Comparison of ENCODE assay signal across 8 cellular contexts in the genomic region with DNA sequence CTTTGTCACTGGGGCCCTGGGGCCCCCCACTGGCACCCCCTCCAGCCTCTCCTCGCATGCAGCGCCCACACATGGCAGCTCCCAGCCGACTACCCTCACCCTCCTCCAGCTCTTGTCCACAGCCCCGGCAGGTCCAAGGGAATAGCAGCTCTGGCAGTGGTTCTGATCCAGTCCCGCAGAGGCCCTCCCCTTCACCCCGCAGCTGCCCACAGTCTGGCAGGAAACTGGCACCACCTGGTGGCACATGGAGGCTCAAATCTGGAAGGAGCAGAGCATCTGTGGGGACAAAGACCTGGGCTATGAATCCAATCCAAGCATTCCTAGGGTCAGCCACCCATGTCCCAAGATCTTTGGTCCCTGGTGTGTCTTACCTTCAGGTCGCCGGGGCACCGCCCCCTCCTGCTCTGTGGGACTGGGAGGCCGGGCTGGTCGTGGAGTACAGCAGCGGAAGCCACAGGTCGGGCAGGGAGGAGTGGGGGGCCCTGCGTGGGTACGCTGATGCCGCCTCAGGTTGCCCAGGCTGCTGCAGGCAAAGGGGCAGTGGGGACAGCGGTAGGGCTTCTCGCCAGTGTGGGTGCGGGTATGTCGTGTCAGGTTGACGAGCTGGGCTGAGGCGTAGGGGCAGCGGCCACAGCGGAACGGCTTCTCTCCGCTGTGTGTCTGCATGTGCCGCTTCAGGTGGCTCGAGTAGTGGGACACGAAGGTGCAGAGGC. TPM values are rescaled to one million over a fixed set of nuclear protein-coding genes. Genes with fewer than 3 reads are reported as not detected.
A peak's percentile ranks its signal among the peaks of the same experiment; 100 is the strongest.
DNase-seq lines count a peak whose midpoint lies in the region; ATAC-seq and TF ChIP-seq lines count a peak whose summit lies in the region.

No MANE protein-coding gene starts in this region.

- no peak overlapping the region for H2AFZ ChIP-seq in trophoblast cell (ENCODE audit: insufficient read depth, low read length, poor library complexity)

- H3K18ac ChIP-seq in trophoblast cell (ENCODE audit: low read length) = no peak overlapping the region

- no peak overlapping the region for H2BK5ac ChIP-seq in trophoblast cell (ENCODE audit: low read depth, low read length, poor library complexity)

- H3K4me1 ChIP-seq in trophoblast cell (ENCODE audit: control insufficient read depth in 1 of 2, insufficient read depth in 2 of 2, low read length in 2 of 2) = peaks cover 8% of the 10 kb centered on the region in 2 experiments

- H3K36me3 ChIP-seq in trophoblast cell (ENCODE audit: control insufficient read depth in 1 of 2, insufficient read depth in 2 of 2, low read length in 2 of 2) = peaks cover 66 to 70% of the 10 kb centered on the region in 2 experiments

- no peak overlapping the region for H3K9ac ChIP-seq in trophoblast cell (ENCODE audit: low read length)

- H4K12ac ChIP-seq in trophoblast cell (ENCODE audit: low read depth, low read length) = no peak overlapping the region

- H3K23ac ChIP-seq in trophoblast cell (ENCODE audit: low read length) = no peak overlapping the region

- in situ Hi-C loops in GM18951 (cut with MboI; ENCODE audit: low sequenced_read_pairs, unreplicated experiment) = no loop called here

- H2BK120ac ChIP-seq in trophoblast cell (ENCODE audit: insufficient read depth, low read length, poor library complexity) = no peak overlapping the region

- no peak overlapping the region for H3K4ac ChIP-seq in trophoblast cell (ENCODE audit: low read depth, low read length)

- H4K91ac ChIP-seq in trophoblast cell (ENCODE audit: low read depth, low read length) = no peak overlapping the region

- H3K9me3 ChIP-seq in trophoblast cell (ENCODE audit: insufficient read depth, low read depth, low read length) = no peaks in the 10 kb centered on the region

- no peak overlapping the region for H3K14ac ChIP-seq in trophoblast cell (ENCODE audit: low read length)

- no peak overlapping the region for H2BK12ac ChIP-seq in trophoblast cell (ENCODE audit: low read length)

- H3K79me1 ChIP-seq in trophoblast cell (ENCODE audit: low read length) = peaks cover 12% of the 10 kb centered on the region

- no peak overlapping the region for H3K27ac ChIP-seq in trophoblast cell (ENCODE audit: low read depth, low read length)

- peak; percentile 27 for DNase-seq in AG10803 (ENCODE audit: low read depth)
- DNase-seq in UCSD-AML1 (lab: John Stamatoyannopoulos, UW; ENCODE audit: unreplicated experiment) = peak; percentile 22
- DNase-seq in kidney tubule cell (ENCODE audit: low spot score) = peak; percentile 67
- no peak for DNase-seq in trophoblast cell
- DNase-seq in activated gamma-delta T cell (lab: John Stamatoyannopoulos, UW) = no peak
- DNase-seq in MV-4-11 (lab: John Stamatoyannopoulos, UW) = no peak

- H3K79me2 ChIP-seq in trophoblast cell (ENCODE audit: control insufficient read depth, insufficient read depth, low read length, poor library complexity) = peaks cover 7% of the 10 kb centered on the region

- ATAC-seq in HG03139 (IDR thresholded peaks at IDR 0.05; ENCODE audit: unreplicated experiment) = no peak

- peak; percentile 13; the same call in 1 of the 2 replicates for TF ChIP-seq CTCF in AG10803 (conservative IDR thresholded peaks at IDR 0.05; ENCODE audit: low read length)

- no peak overlapping the region for H4K8ac ChIP-seq in trophoblast cell (ENCODE audit: low read depth, low read length)

- H3K4me3 ChIP-seq in AG10803 (ENCODE audit: low read length) (no peak overlapping the region), trophoblast cell (ENCODE audit: low read depth, low read length) (no peak overlapping the region)

- H2AK5ac ChIP-seq in trophoblast cell (ENCODE audit: low read length) = no peak overlapping the region

- WGBS in trophoblast cell (ENCODE audit: extremely low coverage, insufficient coverage, insufficient read length) = no CpG with 5 or more reads among the region's 29 CpGs

- no peak overlapping the region for H3K4me2 ChIP-seq in trophoblast cell (ENCODE audit: low read length)

- no peaks in the 10 kb centered on the region for H3K27me3 ChIP-seq in trophoblast cell (ENCODE audit: insufficient read depth, low read length)

- peak; percentile 18 for TF ChIP-seq POLR2A in GM18951 (IDR thresholded peaks at IDR 0.05; ENCODE audit: extremely low read depth, insufficient read depth, insufficient read length)

RNA-seq across cellular contexts. Expression of a gene that starts 2.3 kb away (rescaled TPM):
- polyA plus RNA-seq in trophoblast cell (2013) = 15.8 and 16.6 TPM in 2 replicates

RNA-seq across cellular contexts. Expression of a gene that starts 7.8 kb away (rescaled TPM):
- 23.0 and 23.7 TPM in 2 replicates for polyA plus RNA-seq in trophoblast cell (2013)

RNA-seq across cellular contexts. Expression of a gene that starts 8.1 kb away (rescaled TPM):
- polyA plus RNA-seq in trophoblast cell (2013) = 42.0 and 43.3 TPM in 2 replicates

RNA-seq across cellular contexts. Expression of a gene that starts 21.7 kb away (rescaled TPM):
- 51.4 and 53.1 TPM in 2 replicates for polyA plus RNA-seq in trophoblast cell (2013)

RNA-seq across cellular contexts. Expression of a gene that starts 31.1 kb away (rescaled TPM):
- polyA plus RNA-seq in trophoblast cell (2013) = 64.3 and 66.0 TPM in 2 replicates

Comparison
In these comparisons a context has a peak if more than half of its experiments do, and no peak if none do; other contexts are left out.
1. DNase-seq: peak in AG10803 (single experiment), UCSD-AML1 (single experiment) and kidney tubule cell (single experiment); none in trophoblast cell (0 of 2), activated gamma-delta T cell (single experiment) and MV-4-11 (single experiment).